ENCODE assay signal across 1 cellular context in genomic region chr3:196339493-196340254, GRCh38.
A peak's percentile ranks its signal among the peaks of the same experiment; 100 is the strongest.
TF ChIP-seq lines count a peak whose summit lies in the region.

No MANE protein-coding gene starts in this region.

TF ChIP-seq in K562, 482 proteins besides CTCF, POLR2A, EP300 and RAD21 (continued from another document and continues in another):
- peak; percentile 86 for TF ChIP-seq JUN (IDR thresholded peaks at IDR 0.05; ENCODE audit: borderline replicate concordance, low read depth, low read length)
- TF ChIP-seq JUN (CRISPR knock-in tag; IDR thresholded peaks at IDR 0.05; ENCODE audit: borderline replicate concordance), result no peak
- TF ChIP-seq PURB (CRISPR knock-in tag; IDR thresholded peaks at IDR 0.05; ENCODE audit: low read depth), result no peak
- no peak for TF ChIP-seq XRCC4 (IDR thresholded peaks at IDR 0.05; ENCODE audit: extremely low read depth, insufficient read depth, insufficient read length)
- no peak for TF ChIP-seq GTF3C2 (IDR thresholded peaks at IDR 0.05; ENCODE audit: borderline replicate concordance, extremely low read depth, insufficient read length)
- peak; percentile 27; the same call in 1 of the 2 replicates for TF ChIP-seq TEAD4 (IDR thresholded peaks at IDR 0.05; ENCODE audit: low read length)
- no peak for TF ChIP-seq TEAD4 (CRISPR knock-in tag; IDR thresholded peaks at IDR 0.05; ENCODE audit: borderline replicate concordance)
- TF ChIP-seq ZBTB12 (CRISPR knock-in tag; IDR thresholded peaks at IDR 0.05), result no peak
- TF ChIP-seq ARNT (IDR thresholded peaks at IDR 0.05), result no peak
- TF ChIP-seq PTTG1 (tag; IDR thresholded peaks at IDR 0.05; ENCODE audit: low read depth), result no peak
- TF ChIP-seq NCOR1 (IDR thresholded peaks at IDR 0.05), result peak; percentile 17; the same call in 1 of the 2 replicates
- no peak for TF ChIP-seq XRCC3 (IDR thresholded peaks at IDR 0.05)
- peak; percentile 53 for TF ChIP-seq SMAD1 (IDR thresholded peaks at IDR 0.05; ENCODE audit: low read depth, low read length, partially characterized antibody)
- TF ChIP-seq PKNOX1 (IDR thresholded peaks at IDR 0.05), result no peak
- TF ChIP-seq CBX5 (IDR thresholded peaks at IDR 0.05; ENCODE audit: borderline replicate concordance, low read depth), result no peak
- TF ChIP-seq ZNF444 (CRISPR knock-in tag; IDR thresholded peaks at IDR 0.05), result no peak
- TF ChIP-seq CXXC5 (CRISPR knock-in tag; IDR thresholded peaks at IDR 0.05), result peak; percentile 25; the same call in 1 of the 2 replicates
- no peak for TF ChIP-seq ZSCAN29 (IDR thresholded peaks at IDR 0.05)
- TF ChIP-seq MCM5 (IDR thresholded peaks at IDR 0.05; ENCODE audit: low read depth), result no peak
- TF ChIP-seq ETS1 (conservative IDR thresholded peaks at IDR 0.05; ENCODE audit: control insufficient read depth, low read depth, low read length), result no peak
- TF ChIP-seq ZNF165 (CRISPR knock-in tag; IDR thresholded peaks at IDR 0.05; ENCODE audit: borderline replicate concordance), result no peak
- no peak for TF ChIP-seq TCF15 (CRISPR knock-in tag; IDR thresholded peaks at IDR 0.05)
- no peak for TF ChIP-seq ZNF445 (CRISPR knock-in tag; IDR thresholded peaks at IDR 0.05; ENCODE audit: low read depth)
- TF ChIP-seq ZC3H8 (IDR thresholded peaks at IDR 0.05), result no peak
- no peak for TF ChIP-seq FOXK2 (conservative IDR thresholded peaks at IDR 0.05 in 1 of 2, IDR thresholded peaks at IDR 0.05 in 1 of 2; ENCODE audit: low read depth in 2 of 2)
- TF ChIP-seq NFE2L1 (tag; IDR thresholded peaks at IDR 0.05; ENCODE audit: borderline replicate concordance, low read depth), result peak; percentile 91
- TF ChIP-seq CBX8 (IDR thresholded peaks at IDR 0.05; ENCODE audit: borderline replicate concordance, extremely low read depth, low read depth, low read length, poor library complexity, severe bottlenecking), result no peak
- TF ChIP-seq MCM2 (IDR thresholded peaks at IDR 0.05; ENCODE audit: low read depth), result no peak
- no peak for TF ChIP-seq ZNF253 (CRISPR knock-in tag; conservative IDR thresholded peaks at IDR 0.05)
- peak; percentile 75; the same call in 1 of the 2 replicates for TF ChIP-seq ARID1B (IDR thresholded peaks at IDR 0.05)
- TF ChIP-seq ZNF277 (CRISPR knock-in tag; IDR thresholded peaks at IDR 0.05; ENCODE audit: borderline replicate concordance), result no peak
- TF ChIP-seq ATF7 (IDR thresholded peaks at IDR 0.05), result no peak; the same call in 1 of the 2 replicates
- no peak for TF ChIP-seq GATA2 (CRISPR knock-in tag; IDR thresholded peaks at IDR 0.05)
- no peak; a peak in 2 of 4 replicates for TF ChIP-seq MNT (conservative IDR thresholded peaks at IDR 0.05)
- no peak for TF ChIP-seq DDX20 (tag; IDR thresholded peaks at IDR 0.05; ENCODE audit: low read depth)
- TF ChIP-seq MAZ (CRISPR knock-in tag; conservative IDR thresholded peaks at IDR 0.05 in 1 of 2, IDR thresholded peaks at IDR 0.05 in 1 of 2), result peak in 1 of 2 experiments; percentile 27; a peak in 3 of 4 replicates
- TF ChIP-seq TGIF2 (CRISPR knock-in tag; IDR thresholded peaks at IDR 0.05), result no peak
- TF ChIP-seq SOX6 (IDR thresholded peaks at IDR 0.05), result peak; percentile 24; the same call in 1 of the 2 replicates
- no peak for TF ChIP-seq CUX1 (CRISPR knock-in tag; IDR thresholded peaks at IDR 0.05)
- TF ChIP-seq CHD4 (IDR thresholded peaks at IDR 0.05; ENCODE audit: insufficient read depth, insufficient replicate concordance, low read depth, low read length, poor library complexity, severe bottlenecking), result no peak
- no peak for TF ChIP-seq ZNF57 (CRISPR knock-in tag; IDR thresholded peaks at IDR 0.05)
- no peak for TF ChIP-seq NR0B1 (IDR thresholded peaks at IDR 0.05; ENCODE audit: partially characterized antibody)
- no peak for TF ChIP-seq TBL1XR1 (IDR thresholded peaks at IDR 0.05; ENCODE audit: low read length in 2 of 2)
- peak; percentile 35; the same call in 1 of the 2 replicates for TF ChIP-seq HDAC2 (IDR thresholded peaks at IDR 0.05)
- TF ChIP-seq EP400 (IDR thresholded peaks at IDR 0.05), result peak; percentile 59; the same call in 1 of the 2 replicates
- TF ChIP-seq ZNF395 (CRISPR knock-in tag; IDR thresholded peaks at IDR 0.05), result peak; percentile 88
- no peak for TF ChIP-seq NR2C2 (CRISPR knock-in tag; IDR thresholded peaks at IDR 0.05)
- no peak for TF ChIP-seq NR2C2 (tag; IDR thresholded peaks at IDR 0.05)
- 0 out of 2 replicates have a peak, but pooled peaks have one; percentile 15 for TF ChIP-seq FOXM1 (IDR thresholded peaks at IDR 0.05; ENCODE audit: low read depth)
- no peak for TF ChIP-seq FOXM1 (CRISPR knock-in tag; IDR thresholded peaks at IDR 0.05; ENCODE audit: low read depth)
- no peak for TF ChIP-seq ZNF324 (CRISPR knock-in tag; IDR thresholded peaks at IDR 0.05)
